In the genomic region with DNA sequence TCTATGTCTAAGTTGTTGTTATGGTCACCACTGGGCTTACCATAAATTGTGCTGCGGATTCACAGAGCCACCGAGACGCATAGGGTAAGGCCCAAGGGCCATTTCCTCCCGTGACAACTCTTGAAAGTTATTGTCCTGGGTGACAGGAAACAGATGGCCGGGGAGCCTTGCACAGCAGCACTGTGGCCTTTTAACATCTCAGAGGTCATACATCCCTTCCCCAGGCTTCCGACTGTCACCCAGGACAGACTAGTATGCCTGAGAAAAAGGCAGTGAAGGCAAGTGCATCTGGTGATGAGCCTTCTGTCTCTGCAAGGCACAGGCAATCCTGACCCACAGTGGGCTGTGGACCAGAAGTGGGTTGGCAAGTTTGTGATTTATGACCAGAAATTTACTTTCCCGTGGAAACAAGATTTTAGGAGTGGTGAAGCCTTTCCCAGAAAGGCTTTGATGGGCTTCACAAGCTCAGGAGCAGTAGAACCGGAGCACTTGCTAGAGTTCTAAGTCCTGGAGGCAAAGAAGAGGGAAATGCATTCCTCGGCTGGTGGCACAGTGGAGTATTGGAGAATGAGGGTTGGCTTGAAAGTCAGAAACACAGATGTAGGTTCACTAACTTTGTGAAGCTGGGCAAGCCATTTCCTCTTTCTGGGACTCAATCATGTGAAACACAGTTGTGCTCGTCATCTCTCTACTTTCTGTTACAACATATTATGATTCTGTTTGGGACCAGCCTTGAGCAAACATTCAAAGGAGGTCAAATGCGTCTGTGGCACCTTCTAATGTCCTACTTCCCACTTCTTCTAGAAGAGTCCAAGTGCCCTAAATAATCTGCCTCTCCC, we compare ENCODE assay signal across 10 cellular contexts. TPM values are rescaled to one million over a fixed set of nuclear protein-coding genes. Genes with fewer than 3 reads are reported as not detected.
DNase-seq lines count a peak whose midpoint lies in the region; ATAC-seq, FAIRE-seq and TF ChIP-seq lines count a peak whose summit lies in the region.
"Had no signal": no experiment of that assay in that cellular context is flagged by ENCODE, and none has a peak within 500 bp of the region (broad histone marks: within the 10 kb centered on the region; RNA-seq: fewer than 3 reads in every experiment).

No MANE protein-coding gene starts in this region.

- H3K4me3 ChIP-seq in right cardiac atrium (ENCODE audit: low read length) (no peak overlapping the region), upper lobe of right lung (no peak overlapping the region), SJCRH30 (no peak overlapping the region), BE2C (ENCODE audit: low read depth, low read length) (no peak overlapping the region)

- 60% methylated on average over 11 of the region's 11 CpGs for WGBS in right cardiac atrium

- no peaks in the 10 kb centered on the region for H3K27me3 ChIP-seq in right cardiac atrium (ENCODE audit: control insufficient read depth, insufficient read depth)
- no peaks in the 10 kb centered on the region for H3K27me3 ChIP-seq in upper lobe of right lung
- H3K27me3 ChIP-seq in SJCRH30 = peaks cover 24% of the 10 kb centered on the region
- H3K27me3 ChIP-seq in BE2C = peaks cover 36% of the 10 kb centered on the region

- H3K4me1 ChIP-seq in right cardiac atrium (ENCODE audit: control insufficient read depth, insufficient read depth, low read length) = no peaks in the 10 kb centered on the region
- H3K4me1 ChIP-seq in upper lobe of right lung = no peaks in the 10 kb centered on the region
- no peaks in the 10 kb centered on the region for H3K4me1 ChIP-seq in SJCRH30
- no peaks in the 10 kb centered on the region for H3K4me1 ChIP-seq in BE2C

- no peak for FAIRE-seq in HTR-8/SVneo (lab: Jason Lieb, UNC)

- no peak for DNase-seq in Right ventricle myocardium superior
- no peak for DNase-seq in right cardiac atrium
- peak; percentile 41 for DNase-seq in activated B cell treated with CpG ODN at 0.5 μM for 24 hours
- no peak for DNase-seq in upper lobe of right lung
- DNase-seq in SJCRH30 = no peak
- DNase-seq in BE2C = no peak
- no peak for DNase-seq in HTR-8/SVneo (ENCODE audit: insufficient read length, low spot score)
- DNase-seq: activated CD8-positive, alpha-beta memory T cell treated with anti-CD3 and anti-CD28 coated beads, Interleukin-2, amount 50 U/mL, for 48 hours had no signal

- H3K9me3 ChIP-seq in right cardiac atrium (ENCODE audit: control insufficient read depth, low read length) = no peaks in the 10 kb centered on the region
- no peaks in the 10 kb centered on the region for H3K9me3 ChIP-seq in upper lobe of right lung
- H3K9me3 ChIP-seq in SJCRH30 (replicated peaks) = no peaks in the 10 kb centered on the region
- no peaks in the 10 kb centered on the region for H3K9me3 ChIP-seq in BE2C

- no peak for TF ChIP-seq CTCF in activated B cell treated with CpG ODN at 0.5 μM for 24 hours (IDR thresholded peaks at IDR 0.05)
- no peak for TF ChIP-seq CTCF in upper lobe of right lung (IDR thresholded peaks at IDR 0.05)
- no peak for TF ChIP-seq CTCF in BE2C (IDR thresholded peaks at IDR 0.05; ENCODE audit: low read depth, low read length)

- POLR2A ChIA-PET in activated B cell treated with CpG ODN at 0.5 μM for 24 hours (lab: Charles Lee) = interaction anchor here (0.6 to 3.4 kb wide), 12 partner anchors 10 to 1073 kb away, joined by 3 to 70 read pairs (median 4); partner anchors contain the start of genes EHD3 and YPEL5

- H3K9me3 Mint-ChIP-seq in activated B cell treated with CpG ODN at 0.5 μM for 24 hours = no peaks in the 10 kb centered on the region

- peak; percentile 68 for ATAC-seq in Right ventricle myocardium superior (ENCODE audit: poor library complexity)
- no peak for ATAC-seq in right cardiac atrium
- peak; percentile 64 for ATAC-seq in HG03045 (IDR thresholded peaks at IDR 0.05; ENCODE audit: unreplicated experiment)
- ATAC-seq in activated B cell treated with CpG ODN at 0.5 μM for 24 hours (ENCODE audit: low read depth) = peak; percentile 81
- peak; percentile 66 for ATAC-seq in upper lobe of right lung

- intact Hi-C loops in Right ventricle myocardium superior (cut with DNase I) = no loop called here
- intact Hi-C loops in right cardiac atrium (cut with DNase I) = no loop called here
- intact Hi-C loops in activated B cell treated with CpG ODN at 0.5 μM for 24 hours (cut with micrococcal nuclease) = loop anchor here (1.0 to 5.0 kb wide), 8 partner anchors 14 to 1073 kb away; partner anchors contain the start of genes GALNT14 and LBH
- intact Hi-C loops in upper lobe of right lung (cut with DNase I) = no loop called here

- CTCF ChIA-PET in activated B cell treated with CpG ODN at 0.5 μM for 24 hours (lab: Charles Lee) = interaction anchor here (0.9 to 2.5 kb wide), 5 partner anchors 15 to 114 kb away, joined by 3 to 8 read pairs (median 5); partner anchors contain the start of gene EHD3

- H3K4me3 Mint-ChIP-seq in activated B cell treated with CpG ODN at 0.5 μM for 24 hours = peak overlapping the region; percentile 79

- no peaks in the 10 kb centered on the region for H3K36me3 Mint-ChIP-seq in activated B cell treated with CpG ODN at 0.5 μM for 24 hours (ENCODE audit: low read depth)

- peaks cover 97% of the 10 kb centered on the region for H3K4me1 Mint-ChIP-seq in activated B cell treated with CpG ODN at 0.5 μM for 24 hours

- no peak overlapping the region for H3K27ac ChIP-seq in right cardiac atrium (ENCODE audit: low read length)
- no peak overlapping the region for H3K27ac ChIP-seq in upper lobe of right lung
- no peak overlapping the region for H3K27ac ChIP-seq in SJCRH30
- H3K27ac ChIP-seq: KMS-11 had no signal

- no peaks in the 10 kb centered on the region for H3K27me3 Mint-ChIP-seq in activated B cell treated with CpG ODN at 0.5 μM for 24 hours

- H3K27ac Mint-ChIP-seq in activated B cell treated with CpG ODN at 0.5 μM for 24 hours = peak overlapping the region; percentile 99

- H3K36me3 ChIP-seq in upper lobe of right lung (no peaks in the 10 kb centered on the region), SJCRH30 (no peaks in the 10 kb centered on the region), BE2C (no peaks in the 10 kb centered on the region)

RNA-seq across cellular contexts. Expression of gene CAPN14, which starts 2.0 kb away (rescaled TPM):
- total RNA-seq in Right ventricle myocardium superior (0.32 TPM), right cardiac atrium (under 1 TPM; 0.08 to 0.18 (median 0.10) TPM), activated B cell treated with CpG ODN at 0.5 μM for 24 hours (2.4 and 3.3 TPM in 2 replicates), upper lobe of right lung (0.26 TPM)
- polyA plus RNA-seq in right cardiac atrium = 0.07 TPM
- total RNA-seq in SJCRH30 (2014; rRNA removed; shearing (Covaris generic)) = not detected in 2 replicates
- 0.19 TPM for polyA plus RNA-seq in BE2C (2012; ENCODE audit: insufficient read depth, insufficient read length, low read depth)

RNA-seq across cellular contexts. Expression of gene EHD3, which starts 14.6 kb away (rescaled TPM):
- total RNA-seq in Right ventricle myocardium superior (23.0 TPM), right cardiac atrium (10 to 100 TPM in 3 of 4 donors, 1 to 10 TPM in 1; 9.5 to 13.3 (median 10.9) TPM), activated B cell treated with CpG ODN at 0.5 μM for 24 hours (38.1 and 40.3 TPM in 2 replicates), upper lobe of right lung (13.0 TPM)
- polyA plus RNA-seq in right cardiac atrium = 7.4 TPM
- not detected in 2 replicates for total RNA-seq in SJCRH30 (2014; rRNA removed; shearing (Covaris generic))
- 5.7 TPM for polyA plus RNA-seq in BE2C (2012; ENCODE audit: insufficient read depth, insufficient read length, low read depth)

Comparison
In these comparisons a context has a peak if more than half of its experiments do, and no peak if none do; other contexts are left out.
1. ATAC-seq: peak in Right ventricle myocardium superior (single experiment), HG03045 (single experiment), activated B cell treated with CpG ODN at 0.5 μM for 24 hours (single experiment) and upper lobe of right lung (single experiment); none in right cardiac atrium (0 of 2).
2. RNA of gene EHD3, which starts 14.6 kb away (total RNA-seq): 38.1 to 40.3 TPM in activated B cell treated with CpG ODN at 0.5 μM for 24 hours, 23.0 TPM in Right ventricle myocardium superior (single experiment), 13.0 TPM in upper lobe of right lung (single experiment) and 9.5 to 13.3 TPM in right cardiac atrium; not detected in SJCRH30; every median in the first group is over 10 times any median in the second.